In the genomic region with DNA sequence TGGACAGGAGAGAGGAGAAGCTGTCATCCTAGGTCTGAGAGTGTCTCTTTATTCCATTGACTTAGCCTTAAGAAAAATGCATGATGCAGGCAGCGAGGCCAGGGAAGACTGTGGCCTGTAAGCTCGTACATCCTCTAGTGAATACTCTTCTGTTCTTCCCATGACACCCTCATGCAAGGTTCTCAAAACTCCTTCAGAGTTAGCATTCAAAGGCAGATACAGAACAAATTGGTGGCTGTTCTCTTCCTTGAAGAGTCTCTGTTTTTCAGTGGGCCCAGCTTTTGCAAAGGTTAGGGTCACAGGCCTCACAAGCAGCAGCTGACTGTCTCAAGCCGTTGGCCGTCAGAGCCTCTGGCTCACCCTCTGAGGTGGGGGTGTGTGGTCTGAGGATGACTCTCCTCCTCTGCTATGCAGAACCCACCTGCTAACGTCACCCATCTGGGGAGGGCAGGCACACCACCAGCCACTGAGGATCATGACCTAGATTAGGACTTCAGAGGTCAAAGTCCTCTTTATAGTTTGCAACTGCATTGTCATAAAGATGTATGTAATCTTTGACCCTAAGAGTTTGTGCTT, we compare ENCODE assay signal across 27 cellular contexts. TPM values are rescaled to one million over a fixed set of nuclear protein-coding genes. Genes with fewer than 3 reads are reported as not detected.
DNase-seq lines count a peak whose midpoint lies in the region; ATAC-seq and TF ChIP-seq lines count a peak whose summit lies in the region.
"Had no signal": no experiment of that assay in that cellular context is flagged by ENCODE, and none has a peak within 500 bp of the region (broad histone marks: within the 10 kb centered on the region; RNA-seq: fewer than 3 reads in every experiment).

No MANE protein-coding gene starts in this region.

- 59% methylated on average over 5 of the region's 5 CpGs for WGBS in esophagus muscularis mucosa
- 38 to 50% (median 43%) methylated on average over 5 of the region's 5 CpGs for WGBS in psoas muscle, 3 donors

- H3K36me3 Mint-ChIP-seq in T-helper 2 cell treated with Interferon-gamma antibody and Interleukin-4, amounts not matched to agents 5 μg/mL and 100 μg/mL, for 36 hours (ENCODE audit: low read depth): no peaks in the 10 kb centered on the region

- H3K4me3 ChIP-seq in SJCRH30: no peak overlapping the region
- H3K4me3 ChIP-seq in esophagus muscularis mucosa: no peak overlapping the region
- no peak overlapping the region for H3K4me3 ChIP-seq in psoas muscle
- H3K4me3 ChIP-seq: BLaER1 had no signal

- ATAC-seq in psoas muscle (peak; percentile 41 to 76 (median 74)), GM19395 (IDR thresholded peaks at IDR 0.05; ENCODE audit: unreplicated experiment) (no peak)
- ATAC-seq: Panc1 had no signal

- no peaks in the 10 kb centered on the region for H3K27me3 ChIP-seq in SJCRH30
- H3K27me3 ChIP-seq in esophagus muscularis mucosa: no peaks in the 10 kb centered on the region
- H3K27me3 ChIP-seq in psoas muscle (ENCODE audit: insufficient read depth in 3 of 3, low read length in 2 of 3): no peaks in the 10 kb centered on the region
- H3K27me3 ChIP-seq: BLaER1 had no signal

- H3K4me1 Mint-ChIP-seq in T-helper 2 cell treated with Interferon-gamma antibody and Interleukin-4, amounts not matched to agents 5 μg/mL and 100 μg/mL, for 36 hours (ENCODE audit: low read depth): no peaks in the 10 kb centered on the region

- H3K9me3 ChIP-seq in SJCRH30 (replicated peaks) (no peaks in the 10 kb centered on the region), esophagus muscularis mucosa (no peaks in the 10 kb centered on the region), psoas muscle (no peaks in the 10 kb centered on the region)
- H3K9me3 ChIP-seq: BLaER1, Caco-2 had no signal

- no peak for TF ChIP-seq POLR2A in esophagus muscularis mucosa (IDR thresholded peaks at IDR 0.05; ENCODE audit: low read depth)

- intact Hi-C loops in esophagus muscularis mucosa (cut with DNase I) (no loop called here), psoas muscle (cut with DNase I) (no loop called here)

- DNase-seq in Daoy (ENCODE audit: low read depth) (peak; percentile 81), SJCRH30 (peak; percentile 62 to 64), esophagus muscularis mucosa (ENCODE audit: extremely low spot score) (peak; percentile 77), psoas muscle (peak in 1 of 2 donors; percentile 42), NCI-H2081 (lab: John Stamatoyannopoulos, UW) (no peak)
- no peak for DNase-seq in stimulated activated CD4-positive, alpha-beta T cell treated with anti-CD3 and anti-CD28 coated beads, Interleukin-1b, Interleukin-23, amount 100 ng/mL, for 48 hours
- DNase-seq in T-helper 2 cell treated with Interferon-gamma antibody and Interleukin-4, amounts not matched to agents 5 μg/mL and 100 μg/mL, for 36 hours (ENCODE audit: low spot score): no peak
- DNase-seq: ACHN; Caco-2; CD4-positive, alpha-beta T cell; DMS 273 treated with DMSO at 0.1 percent for 48 hours; DND-41; KG1; NCI-H1092; NCI-H1436 treated with DMSO at 0.1 percent for 48 hours; NCI-H2029; NCI-H345; NCI-H524; NCI-H774; NK-92 treated with Interleukin-12 subunit alpha and Interleukin-12 subunit beta, amount 100 ng/mL, for 24 hours; SIG-M5 had no signal

- no peaks in the 10 kb centered on the region for H3K27me3 Mint-ChIP-seq in T-helper 2 cell treated with Interferon-gamma antibody and Interleukin-4, amounts not matched to agents 5 μg/mL and 100 μg/mL, for 36 hours (ENCODE audit: low read depth)
- H3K27me3 Mint-ChIP-seq: CD4-positive, alpha-beta T cell had no signal

- peaks cover 3% of the 10 kb centered on the region for H3K9me3 Mint-ChIP-seq in T-helper 2 cell treated with Interferon-gamma antibody and Interleukin-4, amounts not matched to agents 5 μg/mL and 100 μg/mL, for 36 hours
- H3K9me3 Mint-ChIP-seq: CD4-positive, alpha-beta T cell had no signal

- TF ChIP-seq EP300 in esophagus muscularis mucosa (IDR thresholded peaks at IDR 0.05): no peak

- TF ChIP-seq CTCF in esophagus muscularis mucosa (IDR thresholded peaks at IDR 0.05) (no peak), psoas muscle (IDR thresholded peaks at IDR 0.05) (no peak)

- H3K27ac Mint-ChIP-seq in T-helper 2 cell treated with Interferon-gamma antibody and Interleukin-4, amounts not matched to agents 5 μg/mL and 100 μg/mL, for 36 hours: no peak overlapping the region
- H3K27ac Mint-ChIP-seq: CD4-positive, alpha-beta T cell had no signal

- H3K27ac ChIP-seq in SJCRH30 (peak overlapping the region; percentile 40), esophagus muscularis mucosa (replicated peaks in 1 of 4) (no peak overlapping the region), psoas muscle (peak overlapping the region; percentile 92)
- H3K27ac ChIP-seq: 22Rv1, BLaER1, HL-60 had no signal

- peaks cover 14% of the 10 kb centered on the region for H3K4me1 ChIP-seq in SJCRH30
- H3K4me1 ChIP-seq in esophagus muscularis mucosa: peaks cover 0 to 15% (median 13%) of the 10 kb centered on the region in 4 donors
- H3K4me1 ChIP-seq in psoas muscle: peaks cover 64% of the 10 kb centered on the region
- H3K4me1 ChIP-seq: BLaER1, Caco-2 had no signal

- no peaks in the 10 kb centered on the region for H3K36me3 ChIP-seq in SJCRH30
- H3K36me3 ChIP-seq in esophagus muscularis mucosa: no peaks in the 10 kb centered on the region
- H3K36me3 ChIP-seq in psoas muscle (ENCODE audit: insufficient read depth in 1 of 2, low read depth in 1 of 2): no peaks in the 10 kb centered on the region
- H3K36me3 ChIP-seq: BLaER1 had no signal

- H3K4me3 Mint-ChIP-seq in T-helper 2 cell treated with Interferon-gamma antibody and Interleukin-4, amounts not matched to agents 5 μg/mL and 100 μg/mL, for 36 hours: no peak overlapping the region
- H3K4me3 Mint-ChIP-seq: CD4-positive, alpha-beta T cell had no signal

RNA-seq across cellular contexts. Expression of a gene that starts 15.1 kb away (rescaled TPM):
- total RNA-seq in Daoy (2014; rRNA removed; shearing (Covaris generic)): 0.48 and 0.86 TPM in 2 replicates
- total RNA-seq in SJCRH30 (2014; rRNA removed; shearing (Covaris generic)): 6.5 and 9.6 TPM in 2 replicates
- total RNA-seq in esophagus muscularis mucosa (1 to 10 TPM; 4.8 to 9.1 (median 5.7) TPM), psoas muscle (10 to 100 TPM; 55.1 to 91.4 (median 79.7) TPM)
- polyA plus RNA-seq in psoas muscle: 10 to 100 TPM; 24.3 to 37.4 (median 35.0) TPM
- total RNA-seq: Caco-2; CD4-positive, alpha-beta T cell; HT-29 had no signal

Comparison
In these comparisons a context has a peak if more than half of its experiments do, and no peak if none do; other contexts are left out.
1. DNase-seq: peak in Daoy (single experiment), SJCRH30 (2 of 2) and esophagus muscularis mucosa (single experiment); none in stimulated activated CD4-positive, alpha-beta T cell treated with anti-CD3 and anti-CD28 coated beads, Interleukin-1b, Interleukin-23, amount 100 ng/mL, for 48 hours (single experiment), NCI-H2081 (0 of 2) and T-helper 2 cell treated with Interferon-gamma antibody and Interleukin-4, amounts not matched to agents 5 μg/mL and 100 μg/mL, for 36 hours (single experiment).
2. H3K27ac ChIP-seq: peak in SJCRH30 (single experiment) and psoas muscle (single experiment); none in esophagus muscularis mucosa (0 of 4).